1 cellular context compared by ENCODE assay signal in the genomic region with DNA sequence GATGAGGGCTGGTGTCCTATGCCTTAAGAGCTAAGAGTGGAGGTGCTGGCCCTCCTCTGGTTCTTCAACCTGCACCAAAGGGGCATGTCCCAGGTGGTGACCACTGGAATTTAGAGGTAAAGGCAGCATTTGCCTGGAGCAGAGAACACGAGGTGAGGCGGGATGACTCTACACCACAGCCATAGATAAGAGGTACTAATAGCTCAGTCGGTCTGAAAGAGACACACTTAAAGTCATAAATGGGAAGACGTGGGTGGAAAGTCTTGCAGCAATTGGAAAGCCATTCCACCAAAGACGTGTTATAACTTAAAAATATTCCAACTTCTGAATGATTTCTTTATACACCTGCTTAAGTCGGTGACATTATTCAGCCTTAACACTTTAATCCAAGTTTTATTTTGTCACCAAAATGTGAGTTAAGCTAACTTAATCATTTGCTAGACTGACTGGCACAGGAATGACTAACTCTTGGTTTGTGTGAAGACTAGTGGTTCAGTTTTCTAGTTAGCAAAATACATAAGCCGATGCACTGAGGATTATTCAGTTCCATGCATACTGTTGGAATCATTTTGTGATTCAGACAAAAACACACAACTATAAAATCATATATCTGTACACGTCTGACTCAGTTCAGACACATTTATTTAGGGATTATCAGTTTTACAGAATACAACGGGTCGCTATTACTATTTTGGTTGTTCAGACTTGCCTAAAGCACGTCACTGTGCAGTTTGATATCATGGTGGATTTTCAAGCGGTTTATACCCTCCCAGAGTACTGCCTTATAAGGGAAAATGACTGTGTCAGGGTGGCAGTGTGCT.
TF ChIP-seq lines count a peak whose summit lies in the region.

No MANE protein-coding gene starts in this region.

TF ChIP-seq in HEK293, 187 proteins besides CTCF, POLR2A, EP300 and RAD21:
- TF ChIP-seq, protein P1, sequence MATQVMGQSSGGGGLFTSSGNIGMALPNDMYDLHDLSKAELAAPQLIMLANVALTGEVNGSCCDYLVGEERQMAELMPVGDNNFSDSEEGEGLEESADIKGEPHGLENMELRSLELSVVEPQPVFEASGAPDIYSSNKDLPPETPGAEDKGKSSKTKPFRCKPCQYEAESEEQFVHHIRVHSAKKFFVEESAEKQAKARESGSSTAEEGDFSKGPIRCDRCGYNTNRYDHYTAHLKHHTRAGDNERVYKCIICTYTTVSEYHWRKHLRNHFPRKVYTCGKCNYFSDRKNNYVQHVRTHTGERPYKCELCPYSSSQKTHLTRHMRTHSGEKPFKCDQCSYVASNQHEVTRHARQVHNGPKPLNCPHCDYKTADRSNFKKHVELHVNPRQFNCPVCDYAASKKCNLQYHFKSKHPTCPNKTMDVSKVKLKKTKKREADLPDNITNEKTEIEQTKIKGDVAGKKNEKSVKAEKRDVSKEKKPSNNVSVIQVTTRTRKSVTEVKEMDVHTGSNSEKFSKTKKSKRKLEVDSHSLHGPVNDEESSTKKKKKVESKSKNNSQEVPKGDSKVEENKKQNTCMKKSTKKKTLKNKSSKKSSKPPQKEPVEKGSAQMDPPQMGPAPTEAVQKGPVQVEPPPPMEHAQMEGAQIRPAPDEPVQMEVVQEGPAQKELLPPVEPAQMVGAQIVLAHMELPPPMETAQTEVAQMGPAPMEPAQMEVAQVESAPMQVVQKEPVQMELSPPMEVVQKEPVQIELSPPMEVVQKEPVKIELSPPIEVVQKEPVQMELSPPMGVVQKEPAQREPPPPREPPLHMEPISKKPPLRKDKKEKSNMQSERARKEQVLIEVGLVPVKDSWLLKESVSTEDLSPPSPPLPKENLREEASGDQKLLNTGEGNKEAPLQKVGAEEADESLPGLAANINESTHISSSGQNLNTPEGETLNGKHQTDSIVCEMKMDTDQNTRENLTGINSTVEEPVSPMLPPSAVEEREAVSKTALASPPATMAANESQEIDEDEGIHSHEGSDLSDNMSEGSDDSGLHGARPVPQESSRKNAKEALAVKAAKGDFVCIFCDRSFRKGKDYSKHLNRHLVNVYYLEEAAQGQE (tag by site-specific recombination; IDR thresholded peaks at IDR 0.05) = no peak
- TF ChIP-seq ZFHX2 (tag by site-specific recombination; conservative IDR thresholded peaks at IDR 0.05) = peak; percentile 35; the same call in 1 of the 2 replicates
